ENCODE assay signal across 8 cellular contexts in the genomic region with DNA sequence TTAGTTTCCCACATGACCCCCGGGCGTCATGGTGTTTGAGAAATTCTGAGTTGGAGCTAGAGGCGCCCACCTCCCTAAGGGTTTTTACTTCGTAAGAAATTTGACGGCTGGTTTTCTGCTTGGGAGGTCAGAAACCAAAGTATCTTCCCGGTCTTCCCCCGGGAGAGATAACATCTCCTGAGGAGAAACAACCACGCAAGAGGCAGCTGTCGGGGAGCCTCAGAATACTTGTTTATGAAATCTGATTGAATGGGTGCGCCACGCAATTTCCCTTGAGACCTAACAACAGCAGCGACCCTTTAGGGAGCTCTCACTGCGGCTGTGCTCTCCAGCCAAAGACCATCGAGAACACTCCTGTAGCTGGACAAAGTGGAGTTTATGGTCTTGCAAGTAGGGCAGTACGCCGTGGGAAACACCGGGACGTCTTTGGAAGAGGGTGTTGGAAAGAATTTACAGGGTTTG. TPM values are rescaled to one million over a fixed set of nuclear protein-coding genes. Genes with fewer than 3 reads are reported as not detected.
DNase-seq lines count a peak whose midpoint lies in the region; ATAC-seq and TF ChIP-seq lines count a peak whose summit lies in the region.

No MANE protein-coding gene starts in this region.

- CTCF ChIA-PET in activated naive CD4-positive, alpha-beta T cell treated with anti-CD3 and anti-CD28 coated beads, Interleukin-2, amount 10 ng/mL, durations not matched to agents 7 days and 5 days (lab: Charles Lee): interaction anchor here (0.7 to 2.4 kb wide), 5 partner anchors 9 to 319 kb away, joined by 3 to 9 read pairs (median 3); no protein-coding TSS in a partner anchor
- CTCF ChIA-PET in activated CD4-positive, alpha-beta memory T cell treated with anti-CD3 and anti-CD28 coated beads, Interleukin-2, amount 10 ng/mL, durations not matched to agents 7 days and 5 days (lab: Charles Lee): interaction anchor here (0.6 to 1.5 kb wide), 10 partner anchors 8 to 321 kb away, joined by 3 to 6 read pairs (median 3); a partner anchor contains a TSS

- peaks cover 29% of the 10 kb centered on the region for H3K36me3 Mint-ChIP-seq in activated naive CD4-positive, alpha-beta T cell treated with anti-CD3 and anti-CD28 coated beads, Interleukin-2, amount 10 ng/mL, durations not matched to agents 7 days and 5 days
- peaks cover 40% of the 10 kb centered on the region for H3K36me3 Mint-ChIP-seq in activated CD4-positive, alpha-beta memory T cell treated with anti-CD3 and anti-CD28 coated beads, Interleukin-2, amount 10 ng/mL, durations not matched to agents 7 days and 5 days (ENCODE audit: low read depth)

- peaks cover 11% of the 10 kb centered on the region for H3K27me3 Mint-ChIP-seq in activated naive CD4-positive, alpha-beta T cell treated with anti-CD3 and anti-CD28 coated beads, Interleukin-2, amount 10 ng/mL, durations not matched to agents 7 days and 5 days
- H3K27me3 Mint-ChIP-seq in activated CD4-positive, alpha-beta memory T cell treated with anti-CD3 and anti-CD28 coated beads, Interleukin-2, amount 10 ng/mL, durations not matched to agents 7 days and 5 days: peaks cover 4% of the 10 kb centered on the region

- H3K9me3 Mint-ChIP-seq in activated naive CD4-positive, alpha-beta T cell treated with anti-CD3 and anti-CD28 coated beads, Interleukin-2, amount 10 ng/mL, durations not matched to agents 7 days and 5 days: no peaks in the 10 kb centered on the region
- H3K9me3 Mint-ChIP-seq in activated CD4-positive, alpha-beta memory T cell treated with anti-CD3 and anti-CD28 coated beads, Interleukin-2, amount 10 ng/mL, durations not matched to agents 7 days and 5 days: no peaks in the 10 kb centered on the region

- no peak for TF ChIP-seq CTCF in fibroblast of villous mesenchyme (IDR thresholded peaks at IDR 0.05; ENCODE audit: insufficient read depth, low read depth, low read length)
- TF ChIP-seq CTCF in omental fat pad (IDR thresholded peaks at IDR 0.05): no peak

- H3K4me3 ChIP-seq in fibroblast of villous mesenchyme (ENCODE audit: low read depth, low read length): peak overlapping the region; percentile 99

- H3K4me1 Mint-ChIP-seq in activated naive CD4-positive, alpha-beta T cell treated with anti-CD3 and anti-CD28 coated beads, Interleukin-2, amount 10 ng/mL, durations not matched to agents 7 days and 5 days: peaks cover 32% of the 10 kb centered on the region
- peaks cover 33% of the 10 kb centered on the region for H3K4me1 Mint-ChIP-seq in activated CD4-positive, alpha-beta memory T cell treated with anti-CD3 and anti-CD28 coated beads, Interleukin-2, amount 10 ng/mL, durations not matched to agents 7 days and 5 days

- peak overlapping the region; percentile 91 for H3K4me3 Mint-ChIP-seq in activated naive CD4-positive, alpha-beta T cell treated with anti-CD3 and anti-CD28 coated beads, Interleukin-2, amount 10 ng/mL, durations not matched to agents 7 days and 5 days
- peak overlapping the region; percentile 86 for H3K4me3 Mint-ChIP-seq in activated CD4-positive, alpha-beta memory T cell treated with anti-CD3 and anti-CD28 coated beads, Interleukin-2, amount 10 ng/mL, durations not matched to agents 7 days and 5 days

- no peak for DNase-seq in activated naive CD4-positive, alpha-beta T cell treated with anti-CD3 and anti-CD28 coated beads, Interleukin-2, amount 10 ng/mL, durations not matched to agents 7 days and 5 days
- DNase-seq in activated naive CD4-positive, alpha-beta T cell (lab: John Stamatoyannopoulos, UW): no peak
- DNase-seq in LoVo (ENCODE audit: low spot score): peak; percentile 52
- DNase-seq in activated CD4-positive, alpha-beta memory T cell treated with anti-CD3 and anti-CD28 coated beads, Interleukin-2, amount 10 ng/mL, durations not matched to agents 7 days and 5 days: peak; percentile 42
- peak; percentile 85 for DNase-seq in fibroblast of villous mesenchyme (ENCODE audit: low read depth)
- DNase-seq in omental fat pad (ENCODE audit: low spot score): peak; percentile 35
- DNase-seq in mesenteric fat pad (ENCODE audit: low spot score): no peak

- peak; percentile 10 for ATAC-seq in omental fat pad (ENCODE audit: low FRiP score)
- ATAC-seq in GM18873 (IDR thresholded peaks at IDR 0.05; ENCODE audit: low FRiP score, unreplicated experiment): no peak

- H3K27ac Mint-ChIP-seq in activated naive CD4-positive, alpha-beta T cell treated with anti-CD3 and anti-CD28 coated beads, Interleukin-2, amount 10 ng/mL, durations not matched to agents 7 days and 5 days: peak overlapping the region; percentile 97
- H3K27ac Mint-ChIP-seq in activated CD4-positive, alpha-beta memory T cell treated with anti-CD3 and anti-CD28 coated beads, Interleukin-2, amount 10 ng/mL, durations not matched to agents 7 days and 5 days: peak overlapping the region; percentile 92

- POLR2A ChIA-PET in activated CD4-positive, alpha-beta memory T cell treated with anti-CD3 and anti-CD28 coated beads, Interleukin-2, amount 10 ng/mL, durations not matched to agents 7 days and 5 days (lab: Charles Lee): interaction anchor here (0.6 to 3.4 kb wide), 52 partner anchors 9 to 1172 kb away, joined by 3 to 73 read pairs (median 4); a partner anchor contains a TSS

RNA-seq across cellular contexts. Expression of a gene that starts 0.6 kb away (rescaled TPM):
- 100 to 1,000 TPM; 106 to 108 TPM for total RNA-seq in activated CD4-positive, alpha-beta memory T cell treated with anti-CD3 and anti-CD28 coated beads, Interleukin-2, amount 10 ng/mL, durations not matched to agents 7 days and 5 days
- 115 and 125 TPM in 2 replicates for total RNA-seq in fibroblast of villous mesenchyme
- total RNA-seq in omental fat pad: 10 to 100 TPM; 39.2 to 64.8 (median 51.7) TPM
- total RNA-seq in mesenteric fat pad: 64.5 TPM

Comparison
In these comparisons a context has a peak if more than half of its experiments do, and no peak if none do; other contexts are left out.
1. DNase-seq: peak in LoVo (single experiment), activated CD4-positive, alpha-beta memory T cell treated with anti-CD3 and anti-CD28 coated beads, Interleukin-2, amount 10 ng/mL, durations not matched to agents 7 days and 5 days (single experiment), fibroblast of villous mesenchyme (single experiment) and omental fat pad (single experiment); none in activated naive CD4-positive, alpha-beta T cell treated with anti-CD3 and anti-CD28 coated beads, Interleukin-2, amount 10 ng/mL, durations not matched to agents 7 days and 5 days (single experiment), activated naive CD4-positive, alpha-beta T cell (0 of 4) and mesenteric fat pad (single experiment).